In genomic region chr7:70415179-70415972, GRCh38 we compare ENCODE assay signal across 12 cellular contexts.
DNase-seq lines count a peak whose midpoint lies in the region; ATAC-seq lines count a peak whose summit lies in the region.
"Had no signal": no experiment of that assay in that cellular context is flagged by ENCODE, and none has a peak within 500 bp of the region (broad histone marks: within the 10 kb centered on the region; RNA-seq: fewer than 3 reads in every experiment).

No MANE protein-coding gene starts in this region.

- H2BK12ac ChIP-seq in neuronal stem cell (ENCODE audit: low read length): no peak overlapping the region

- no peaks in the 10 kb centered on the region for H3K27me3 ChIP-seq in neuronal stem cell (ENCODE audit: control insufficient read depth in 3 of 3, insufficient read depth in 3 of 3, low read depth in 1 of 3, low read length in 3 of 3)
- H3K27me3 ChIP-seq in aorta (ENCODE audit: control insufficient read depth in 1 of 2, insufficient read depth in 2 of 2, low read length in 1 of 2): no peaks in the 10 kb centered on the region
- H3K27me3 ChIP-seq: colonic mucosa had no signal

- no peak overlapping the region for H3K14ac ChIP-seq in neuronal stem cell (ENCODE audit: low read length)

- no peak overlapping the region for H4K8ac ChIP-seq in neuronal stem cell (ENCODE audit: low read depth, low read length)

- H3K4me3 ChIP-seq in neuronal stem cell (ENCODE audit: low read length in 2 of 2) (no peak overlapping the region), aorta (ENCODE audit: low read length in 2 of 2) (no peak overlapping the region)
- H3K4me3 ChIP-seq: colonic mucosa had no signal

- no peak overlapping the region for H2AFZ ChIP-seq in neuronal stem cell (ENCODE audit: low read length)

- no peak overlapping the region for H3K23ac ChIP-seq in neuronal stem cell (ENCODE audit: low read depth, low read length, poor library complexity)

- no peak overlapping the region for H3K4ac ChIP-seq in neuronal stem cell (ENCODE audit: low read length)

- ATAC-seq in GM19023 (IDR thresholded peaks at IDR 0.05; ENCODE audit: unreplicated experiment) (peak; percentile 71), HG02571 (IDR thresholded peaks at IDR 0.05; ENCODE audit: unreplicated experiment) (peak; percentile 71), HG03378 (IDR thresholded peaks at IDR 0.05; ENCODE audit: unreplicated experiment) (peak; percentile 76), aorta (ENCODE audit: low FRiP score) (no peak)
- ATAC-seq in stimulated activated memory B cell treated with anti-CD40 and anti-IgM and Interleukin-4, amounts not matched to agents 10 μg/mL and 1 μg/mL and 100 μg/mL, for 72 hours: peak; percentile 87
- ATAC-seq: right cardiac atrium had no signal

- no peak overlapping the region for H3K4me2 ChIP-seq in neuronal stem cell (ENCODE audit: insufficient read depth, low read length, poor library complexity, severe bottlenecking)

- H3K27ac ChIP-seq in neuronal stem cell (replicated peaks; ENCODE audit: low read length): no peak overlapping the region
- no peak overlapping the region for H3K27ac ChIP-seq in aorta (ENCODE audit: low read depth in 1 of 2, low read length in 2 of 2)
- H3K27ac ChIP-seq: colonic mucosa had no signal

- peaks cover 28% of the 10 kb centered on the region for H3K4me1 Mint-ChIP-seq in stimulated activated memory B cell treated with anti-CD40 and anti-IgM and Interleukin-4, amounts not matched to agents 10 μg/mL and 1 μg/mL and 100 μg/mL, for 72 hours
- H3K4me1 Mint-ChIP-seq: activated naive CD8-positive, alpha-beta T cell treated with anti-CD3 and anti-CD28 coated beads for 36 hours; CD4-positive, alpha-beta memory T cell had no signal

- H4K91ac ChIP-seq in neuronal stem cell (ENCODE audit: low read depth, low read length, poor library complexity): no peak overlapping the region

- WGBS in neuronal stem cell (ENCODE audit: extremely low coverage in 2 of 2, insufficient read length in 2 of 2, insufficient replicate concordance in 1 of 2), 2 donors: no CpG with 5 or more reads among the region's 10 CpGs
- 93 to 96% methylated on average over 10 of the region's 10 CpGs for WGBS in aorta, 2 donors

- intact Hi-C loops in aorta (cut with DNase I): no loop called here

- no peak overlapping the region for H3K18ac ChIP-seq in neuronal stem cell (ENCODE audit: low read length)

- no peak for DNase-seq in NCI-H510A (lab: John Stamatoyannopoulos, UW)
- no peak for DNase-seq in neuronal stem cell (ENCODE audit: low spot score)
- no peak for DNase-seq in aorta
- DNase-seq: activated naive CD8-positive, alpha-beta T cell treated with anti-CD3 and anti-CD28 coated beads for 36 hours; CD4-positive, alpha-beta memory T cell; colonic mucosa; NCI-H526; right cardiac atrium had no signal

- no peak overlapping the region for H2AK5ac ChIP-seq in neuronal stem cell (ENCODE audit: low read depth, low read length)

- no peaks in the 10 kb centered on the region for H3K36me3 Mint-ChIP-seq in stimulated activated memory B cell treated with anti-CD40 and anti-IgM and Interleukin-4, amounts not matched to agents 10 μg/mL and 1 μg/mL and 100 μg/mL, for 72 hours
- H3K36me3 Mint-ChIP-seq: activated naive CD8-positive, alpha-beta T cell treated with anti-CD3 and anti-CD28 coated beads for 36 hours; CD4-positive, alpha-beta memory T cell had no signal

- H3K36me3 ChIP-seq in neuronal stem cell (replicated peaks in 1 of 2; ENCODE audit: control insufficient read depth in 2 of 2, insufficient read depth in 2 of 2, low read length in 2 of 2) (no peaks in the 10 kb centered on the region), aorta (ENCODE audit: control insufficient read depth in 1 of 2, insufficient read depth in 2 of 2, low read length in 1 of 2) (no peaks in the 10 kb centered on the region)
- H3K36me3 ChIP-seq: colonic mucosa had no signal

- no peak overlapping the region for H2BK15ac ChIP-seq in neuronal stem cell (ENCODE audit: low read length)

- no peaks in the 10 kb centered on the region for H3K79me1 ChIP-seq in neuronal stem cell (ENCODE audit: low read depth, low read length)

- H3K9me3 ChIP-seq in neuronal stem cell (replicated peaks in 1 of 2; ENCODE audit: control insufficient read depth in 2 of 2, insufficient read depth in 1 of 2, low read depth in 1 of 2, low read length in 2 of 2) (no peaks in the 10 kb centered on the region), aorta (ENCODE audit: control insufficient read depth, low read length) (no peaks in the 10 kb centered on the region)
- H3K9me3 ChIP-seq: colonic mucosa had no signal

- H3K27me3 Mint-ChIP-seq in stimulated activated memory B cell treated with anti-CD40 and anti-IgM and Interleukin-4, amounts not matched to agents 10 μg/mL and 1 μg/mL and 100 μg/mL, for 72 hours: no peaks in the 10 kb centered on the region
- H3K27me3 Mint-ChIP-seq: activated naive CD8-positive, alpha-beta T cell treated with anti-CD3 and anti-CD28 coated beads for 36 hours; CD4-positive, alpha-beta memory T cell had no signal

- H3K27ac Mint-ChIP-seq in stimulated activated memory B cell treated with anti-CD40 and anti-IgM and Interleukin-4, amounts not matched to agents 10 μg/mL and 1 μg/mL and 100 μg/mL, for 72 hours: peak overlapping the region; percentile 82
- H3K27ac Mint-ChIP-seq: activated naive CD8-positive, alpha-beta T cell treated with anti-CD3 and anti-CD28 coated beads for 36 hours had no signal

- H2BK5ac ChIP-seq in neuronal stem cell (ENCODE audit: low read length): no peak overlapping the region

- no peak overlapping the region for H3K9ac ChIP-seq in neuronal stem cell (ENCODE audit: low read depth, low read length, poor library complexity)

- no peaks in the 10 kb centered on the region for H3K9me3 Mint-ChIP-seq in stimulated activated memory B cell treated with anti-CD40 and anti-IgM and Interleukin-4, amounts not matched to agents 10 μg/mL and 1 μg/mL and 100 μg/mL, for 72 hours
- H3K9me3 Mint-ChIP-seq: activated naive CD8-positive, alpha-beta T cell treated with anti-CD3 and anti-CD28 coated beads for 36 hours had no signal

- no peak overlapping the region for H2BK120ac ChIP-seq in neuronal stem cell (ENCODE audit: low read depth, low read length)

- peak overlapping the region; percentile 36 for H3K4me3 Mint-ChIP-seq in stimulated activated memory B cell treated with anti-CD40 and anti-IgM and Interleukin-4, amounts not matched to agents 10 μg/mL and 1 μg/mL and 100 μg/mL, for 72 hours
- H3K4me3 Mint-ChIP-seq: activated naive CD8-positive, alpha-beta T cell treated with anti-CD3 and anti-CD28 coated beads for 36 hours; CD4-positive, alpha-beta memory T cell had no signal

- H3K4me1 ChIP-seq in neuronal stem cell (ENCODE audit: control insufficient read depth in 2 of 2, insufficient read depth in 1 of 2, low read depth in 1 of 2, low read length in 2 of 2) (peaks cover 4 to 13% of the 10 kb centered on the region in 2 donors), aorta (ENCODE audit: control insufficient read depth in 1 of 2, insufficient read depth in 2 of 2, low read length in 2 of 2) (no peaks in the 10 kb centered on the region)
- H3K4me1 ChIP-seq: colonic mucosa had no signal
